In the genomic region with DNA sequence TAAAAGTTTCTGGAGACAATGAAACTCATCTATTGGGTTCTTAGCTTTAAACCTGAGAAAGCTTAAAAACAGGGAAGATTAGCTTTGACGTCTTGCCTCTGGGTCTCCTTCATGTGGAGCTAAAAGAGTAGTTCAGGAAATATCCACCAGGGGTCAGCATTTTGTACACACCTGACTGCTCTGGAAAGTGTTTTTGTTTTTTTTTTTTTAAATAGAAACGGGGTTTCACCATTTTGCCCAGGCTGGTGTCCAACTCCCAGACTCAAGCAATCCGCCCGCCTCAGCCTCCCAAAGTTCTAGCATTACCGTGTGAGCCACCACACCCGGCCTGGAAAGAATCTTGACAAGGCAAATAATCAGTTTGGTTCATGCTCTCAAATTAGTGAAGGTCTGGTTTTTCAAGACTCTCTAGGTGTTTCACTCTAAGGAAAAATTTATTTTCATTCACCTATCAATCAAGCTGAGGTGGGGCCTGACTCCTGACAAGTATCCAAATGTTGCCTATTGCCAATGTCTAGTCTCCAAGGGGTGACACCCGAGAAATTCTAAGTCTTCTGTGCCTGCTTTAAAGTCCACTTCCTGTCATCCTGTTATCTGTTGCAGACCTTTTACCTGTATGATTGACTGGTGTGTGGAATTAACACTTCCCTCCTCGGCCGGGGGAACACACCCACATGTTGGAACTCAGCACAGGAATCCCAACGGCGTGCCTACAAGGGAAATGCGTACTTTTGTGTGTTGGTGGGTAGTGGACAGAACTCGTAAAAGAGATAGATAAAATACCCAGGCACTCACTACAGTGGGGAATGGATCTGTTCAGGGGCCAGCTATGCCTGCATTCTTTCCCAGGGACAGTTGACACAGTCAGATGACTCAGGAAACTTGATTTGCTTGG, we compare ENCODE assay signal across 1 cellular context.
TF ChIP-seq lines count a peak whose summit lies in the region.

No MANE protein-coding gene starts in this region.

TF ChIP-seq in HepG2, 621 proteins besides CTCF, POLR2A, EP300 and RAD21 (continued from another document and continues in another):
- TF ChIP-seq, protein P1, sequence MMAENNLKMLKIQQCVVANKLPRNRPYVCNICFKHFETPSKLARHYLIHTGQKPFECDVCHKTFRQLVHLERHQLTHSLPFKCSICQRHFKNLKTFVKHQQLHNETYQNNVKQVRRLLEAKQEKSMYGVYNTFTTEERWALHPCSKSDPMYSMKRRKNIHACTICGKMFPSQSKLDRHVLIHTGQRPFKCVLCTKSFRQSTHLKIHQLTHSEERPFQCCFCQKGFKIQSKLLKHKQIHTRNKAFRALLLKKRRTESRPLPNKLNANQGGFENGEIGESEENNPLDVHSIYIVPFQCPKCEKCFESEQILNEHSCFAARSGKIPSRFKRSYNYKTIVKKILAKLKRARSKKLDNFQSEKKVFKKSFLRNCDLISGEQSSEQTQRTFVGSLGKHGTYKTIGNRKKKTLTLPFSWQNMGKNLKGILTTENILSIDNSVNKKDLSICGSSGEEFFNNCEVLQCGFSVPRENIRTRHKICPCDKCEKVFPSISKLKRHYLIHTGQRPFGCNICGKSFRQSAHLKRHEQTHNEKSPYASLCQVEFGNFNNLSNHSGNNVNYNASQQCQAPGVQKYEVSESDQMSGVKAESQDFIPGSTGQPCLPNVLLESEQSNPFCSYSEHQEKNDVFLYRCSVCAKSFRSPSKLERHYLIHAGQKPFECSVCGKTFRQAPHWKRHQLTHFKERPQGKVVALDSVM (CRISPR knock-in tag; IDR thresholded peaks at IDR 0.05) = no peak
- TF ChIP-seq MTF1 (CRISPR knock-in tag; IDR thresholded peaks at IDR 0.05) (no peak), BCL6 (CRISPR knock-in tag; IDR thresholded peaks at IDR 0.05) (0 out of 2 replicates have a peak, but pooled peaks have one; percentile 7), MYNN (CRISPR knock-in tag; IDR thresholded peaks at IDR 0.05; ENCODE audit: low read depth) (no peak), KDM1A (CRISPR knock-in tag; IDR thresholded peaks at IDR 0.05) (no peak), ETV5 (CRISPR knock-in tag; IDR thresholded peaks at IDR 0.05; ENCODE audit: borderline replicate concordance) (peak; percentile 37; the same call in 1 of the 2 replicates), ZNF468 (CRISPR knock-in tag; IDR thresholded peaks at IDR 0.05) (no peak), CAMTA2 (CRISPR knock-in tag; IDR thresholded peaks at IDR 0.05; ENCODE audit: borderline replicate concordance) (no peak), GATAD1 (CRISPR knock-in tag; IDR thresholded peaks at IDR 0.05) (no peak), PLRG1 (conservative IDR thresholded peaks at IDR 0.05) (no peak), KMT2B (CRISPR knock-in tag; IDR thresholded peaks at IDR 0.05) (no peak), ZNF607 (CRISPR knock-in tag; IDR thresholded peaks at IDR 0.05; ENCODE audit: borderline replicate concordance) (no peak), GZF1 (CRISPR knock-in tag; IDR thresholded peaks at IDR 0.05) (peak; percentile 50; the same call in 1 of the 2 replicates), U2AF2 (IDR thresholded peaks at IDR 0.05; ENCODE audit: low read depth, low read length) (no peak), SP2 (CRISPR knock-in tag; IDR thresholded peaks at IDR 0.05) (no peak), YEATS4 (CRISPR knock-in tag; IDR thresholded peaks at IDR 0.05; ENCODE audit: borderline replicate concordance) (peak; percentile 13; the same call in 1 of the 2 replicates), ZNF841 (CRISPR knock-in tag; IDR thresholded peaks at IDR 0.05; ENCODE audit: borderline replicate concordance) (no peak), CENPX (CRISPR knock-in tag; IDR thresholded peaks at IDR 0.05) (no peak), ZSCAN31 (CRISPR knock-in tag; IDR thresholded peaks at IDR 0.05; ENCODE audit: low read depth) (no peak), HNRNPL (IDR thresholded peaks at IDR 0.05; ENCODE audit: low read depth, low read length) (no peak), SALL1 (CRISPR knock-in tag; IDR thresholded peaks at IDR 0.05) (peak; percentile 27; the same call in 1 of the 2 replicates), GLI4 (CRISPR knock-in tag; IDR thresholded peaks at IDR 0.05; ENCODE audit: borderline replicate concordance) (no peak), ZNF543 (CRISPR knock-in tag; IDR thresholded peaks at IDR 0.05) (no peak), ZNF547 (CRISPR knock-in tag; IDR thresholded peaks at IDR 0.05) (no peak), NFIB (CRISPR knock-in tag; IDR thresholded peaks at IDR 0.05; ENCODE audit: borderline replicate concordance) (no peak), NFYB (CRISPR knock-in tag; IDR thresholded peaks at IDR 0.05) (no peak), ZNF234 (CRISPR knock-in tag; conservative IDR thresholded peaks at IDR 0.05) (no peak), FOXA1 (IDR thresholded peaks at IDR 0.05) (no peak), FOXA1 (CRISPR knock-in tag; IDR thresholded peaks at IDR 0.05) (0 out of 2 replicates have a peak, but pooled peaks have one; percentile 56)
- TF ChIP-seq, protein P2, sequence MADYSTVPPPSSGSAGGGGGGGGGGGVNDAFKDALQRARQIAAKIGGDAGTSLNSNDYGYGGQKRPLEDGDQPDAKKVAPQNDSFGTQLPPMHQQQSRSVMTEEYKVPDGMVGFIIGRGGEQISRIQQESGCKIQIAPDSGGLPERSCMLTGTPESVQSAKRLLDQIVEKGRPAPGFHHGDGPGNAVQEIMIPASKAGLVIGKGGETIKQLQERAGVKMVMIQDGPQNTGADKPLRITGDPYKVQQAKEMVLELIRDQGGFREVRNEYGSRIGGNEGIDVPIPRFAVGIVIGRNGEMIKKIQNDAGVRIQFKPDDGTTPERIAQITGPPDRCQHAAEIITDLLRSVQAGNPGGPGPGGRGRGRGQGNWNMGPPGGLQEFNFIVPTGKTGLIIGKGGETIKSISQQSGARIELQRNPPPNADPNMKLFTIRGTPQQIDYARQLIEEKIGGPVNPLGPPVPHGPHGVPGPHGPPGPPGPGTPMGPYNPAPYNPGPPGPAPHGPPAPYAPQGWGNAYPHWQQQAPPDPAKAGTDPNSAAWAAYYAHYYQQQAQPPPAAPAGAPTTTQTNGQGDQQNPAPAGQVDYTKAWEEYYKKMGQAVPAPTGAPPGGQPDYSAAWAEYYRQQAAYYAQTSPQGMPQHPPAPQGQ (CRISPR knock-in tag; IDR thresholded peaks at IDR 0.05; ENCODE audit: borderline replicate concordance) = no peak
- TF ChIP-seq, protein P3, sequence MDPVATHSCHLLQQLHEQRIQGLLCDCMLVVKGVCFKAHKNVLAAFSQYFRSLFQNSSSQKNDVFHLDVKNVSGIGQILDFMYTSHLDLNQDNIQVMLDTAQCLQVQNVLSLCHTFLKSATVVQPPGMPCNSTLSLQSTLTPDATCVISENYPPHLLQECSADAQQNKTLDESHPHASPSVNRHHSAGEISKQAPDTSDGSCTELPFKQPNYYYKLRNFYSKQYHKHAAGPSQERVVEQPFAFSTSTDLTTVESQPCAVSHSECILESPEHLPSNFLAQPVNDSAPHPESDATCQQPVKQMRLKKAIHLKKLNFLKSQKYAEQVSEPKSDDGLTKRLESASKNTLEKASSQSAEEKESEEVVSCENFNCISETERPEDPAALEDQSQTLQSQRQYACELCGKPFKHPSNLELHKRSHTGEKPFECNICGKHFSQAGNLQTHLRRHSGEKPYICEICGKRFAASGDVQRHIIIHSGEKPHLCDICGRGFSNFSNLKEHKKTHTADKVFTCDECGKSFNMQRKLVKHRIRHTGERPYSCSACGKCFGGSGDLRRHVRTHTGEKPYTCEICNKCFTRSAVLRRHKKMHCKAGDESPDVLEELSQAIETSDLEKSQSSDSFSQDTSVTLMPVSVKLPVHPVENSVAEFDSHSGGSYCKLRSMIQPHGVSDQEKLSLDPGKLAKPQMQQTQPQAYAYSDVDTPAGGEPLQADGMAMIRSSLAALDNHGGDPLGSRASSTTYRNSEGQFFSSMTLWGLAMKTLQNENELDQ (CRISPR knock-in tag; IDR thresholded peaks at IDR 0.05; ENCODE audit: borderline replicate concordance) = no peak
- TF ChIP-seq, protein P4, sequence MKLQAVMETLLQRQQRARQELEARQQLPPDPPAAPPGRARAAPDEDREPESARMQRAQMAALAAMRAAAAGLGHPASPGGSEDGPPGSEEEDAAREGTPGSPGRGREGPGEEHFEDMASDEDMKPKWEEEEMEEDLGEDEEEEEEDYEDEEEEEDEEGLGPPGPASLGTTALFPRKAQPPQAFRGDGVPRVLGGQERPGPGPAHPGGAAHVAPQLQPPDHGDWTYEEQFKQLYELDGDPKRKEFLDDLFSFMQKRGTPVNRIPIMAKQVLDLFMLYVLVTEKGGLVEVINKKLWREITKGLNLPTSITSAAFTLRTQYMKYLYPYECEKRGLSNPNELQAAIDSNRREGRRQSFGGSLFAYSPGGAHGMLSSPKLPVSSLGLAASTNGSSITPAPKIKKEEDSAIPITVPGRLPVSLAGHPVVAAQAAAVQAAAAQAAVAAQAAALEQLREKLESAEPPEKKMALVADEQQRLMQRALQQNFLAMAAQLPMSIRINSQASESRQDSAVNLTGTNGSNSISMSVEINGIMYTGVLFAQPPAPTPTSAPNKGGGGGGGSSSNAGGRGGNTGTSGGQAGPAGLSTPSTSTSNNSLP (IDR thresholded peaks at IDR 0.05; ENCODE audit: low read depth, low read length) = no peak
- TF ChIP-seq, protein P5, sequence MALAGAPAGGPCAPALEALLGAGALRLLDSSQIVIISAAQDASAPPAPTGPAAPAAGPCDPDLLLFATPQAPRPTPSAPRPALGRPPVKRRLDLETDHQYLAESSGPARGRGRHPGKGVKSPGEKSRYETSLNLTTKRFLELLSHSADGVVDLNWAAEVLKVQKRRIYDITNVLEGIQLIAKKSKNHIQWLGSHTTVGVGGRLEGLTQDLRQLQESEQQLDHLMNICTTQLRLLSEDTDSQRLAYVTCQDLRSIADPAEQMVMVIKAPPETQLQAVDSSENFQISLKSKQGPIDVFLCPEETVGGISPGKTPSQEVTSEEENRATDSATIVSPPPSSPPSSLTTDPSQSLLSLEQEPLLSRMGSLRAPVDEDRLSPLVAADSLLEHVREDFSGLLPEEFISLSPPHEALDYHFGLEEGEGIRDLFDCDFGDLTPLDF (CRISPR knock-in tag; IDR thresholded peaks at IDR 0.05) = no peak
- TF ChIP-seq, protein P6, sequence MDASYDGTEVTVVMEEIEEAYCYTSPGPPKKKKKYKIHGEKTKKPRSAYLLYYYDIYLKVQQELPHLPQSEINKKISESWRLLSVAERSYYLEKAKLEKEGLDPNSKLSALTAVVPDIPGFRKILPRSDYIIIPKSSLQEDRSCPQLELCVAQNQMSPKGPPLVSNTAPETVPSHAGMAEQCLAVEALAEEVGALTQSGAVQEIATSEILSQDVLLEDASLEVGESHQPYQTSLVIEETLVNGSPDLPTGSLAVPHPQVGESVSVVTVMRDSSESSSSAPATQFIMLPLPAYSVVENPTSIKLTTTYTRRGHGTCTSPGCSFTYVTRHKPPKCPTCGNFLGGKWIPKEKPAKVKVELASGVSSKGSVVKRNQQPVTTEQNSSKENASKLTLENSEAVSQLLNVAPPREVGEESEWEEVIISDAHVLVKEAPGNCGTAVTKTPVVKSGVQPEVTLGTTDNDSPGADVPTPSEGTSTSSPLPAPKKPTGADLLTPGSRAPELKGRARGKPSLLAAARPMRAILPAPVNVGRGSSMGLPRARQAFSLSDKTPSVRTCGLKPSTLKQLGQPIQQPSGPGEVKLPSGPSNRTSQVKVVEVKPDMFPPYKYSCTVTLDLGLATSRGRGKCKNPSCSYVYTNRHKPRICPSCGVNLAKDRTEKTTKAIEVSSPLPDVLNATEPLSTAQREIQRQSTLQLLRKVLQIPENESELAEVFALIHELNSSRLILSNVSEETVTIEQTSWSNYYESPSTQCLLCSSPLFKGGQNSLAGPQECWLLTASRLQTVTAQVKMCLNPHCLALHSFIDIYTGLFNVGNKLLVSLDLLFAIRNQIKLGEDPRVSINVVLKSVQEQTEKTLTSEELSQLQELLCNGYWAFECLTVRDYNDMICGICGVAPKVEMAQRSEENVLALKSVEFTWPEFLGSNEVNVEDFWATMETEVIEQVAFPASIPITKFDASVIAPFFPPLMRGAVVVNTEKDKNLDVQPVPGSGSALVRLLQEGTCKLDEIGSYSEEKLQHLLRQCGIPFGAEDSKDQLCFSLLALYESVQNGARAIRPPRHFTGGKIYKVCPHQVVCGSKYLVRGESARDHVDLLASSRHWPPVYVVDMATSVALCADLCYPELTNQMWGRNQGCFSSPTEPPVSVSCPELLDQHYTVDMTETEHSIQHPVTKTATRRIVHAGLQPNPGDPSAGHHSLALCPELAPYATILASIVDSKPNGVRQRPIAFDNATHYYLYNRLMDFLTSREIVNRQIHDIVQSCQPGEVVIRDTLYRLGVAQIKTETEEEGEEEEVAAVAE (CRISPR knock-in tag; IDR thresholded peaks at IDR 0.05; ENCODE audit: borderline replicate concordance) = no peak
- TF ChIP-seq, protein P7, sequence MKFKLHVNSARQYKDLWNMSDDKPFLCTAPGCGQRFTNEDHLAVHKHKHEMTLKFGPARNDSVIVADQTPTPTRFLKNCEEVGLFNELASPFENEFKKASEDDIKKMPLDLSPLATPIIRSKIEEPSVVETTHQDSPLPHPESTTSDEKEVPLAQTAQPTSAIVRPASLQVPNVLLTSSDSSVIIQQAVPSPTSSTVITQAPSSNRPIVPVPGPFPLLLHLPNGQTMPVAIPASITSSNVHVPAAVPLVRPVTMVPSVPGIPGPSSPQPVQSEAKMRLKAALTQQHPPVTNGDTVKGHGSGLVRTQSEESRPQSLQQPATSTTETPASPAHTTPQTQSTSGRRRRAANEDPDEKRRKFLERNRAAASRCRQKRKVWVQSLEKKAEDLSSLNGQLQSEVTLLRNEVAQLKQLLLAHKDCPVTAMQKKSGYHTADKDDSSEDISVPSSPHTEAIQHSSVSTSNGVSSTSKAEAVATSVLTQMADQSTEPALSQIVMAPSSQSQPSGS (CRISPR knock-in tag; IDR thresholded peaks at IDR 0.05) = peak; percentile 44; the same call in 1 of the 2 replicates
- TF ChIP-seq, protein P8, sequence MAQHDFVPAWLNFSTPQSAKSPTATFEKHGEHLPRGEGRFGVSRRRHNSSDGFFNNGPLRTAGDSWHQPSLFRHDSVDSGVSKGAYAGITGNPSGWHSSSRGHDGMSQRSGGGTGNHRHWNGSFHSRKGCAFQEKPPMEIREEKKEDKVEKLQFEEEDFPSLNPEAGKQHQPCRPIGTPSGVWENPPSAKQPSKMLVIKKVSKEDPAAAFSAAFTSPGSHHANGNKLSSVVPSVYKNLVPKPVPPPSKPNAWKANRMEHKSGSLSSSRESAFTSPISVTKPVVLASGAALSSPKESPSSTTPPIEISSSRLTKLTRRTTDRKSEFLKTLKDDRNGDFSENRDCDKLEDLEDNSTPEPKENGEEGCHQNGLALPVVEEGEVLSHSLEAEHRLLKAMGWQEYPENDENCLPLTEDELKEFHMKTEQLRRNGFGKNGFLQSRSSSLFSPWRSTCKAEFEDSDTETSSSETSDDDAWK (CRISPR knock-in tag; IDR thresholded peaks at IDR 0.05) = no peak
- TF ChIP-seq, protein P9, sequence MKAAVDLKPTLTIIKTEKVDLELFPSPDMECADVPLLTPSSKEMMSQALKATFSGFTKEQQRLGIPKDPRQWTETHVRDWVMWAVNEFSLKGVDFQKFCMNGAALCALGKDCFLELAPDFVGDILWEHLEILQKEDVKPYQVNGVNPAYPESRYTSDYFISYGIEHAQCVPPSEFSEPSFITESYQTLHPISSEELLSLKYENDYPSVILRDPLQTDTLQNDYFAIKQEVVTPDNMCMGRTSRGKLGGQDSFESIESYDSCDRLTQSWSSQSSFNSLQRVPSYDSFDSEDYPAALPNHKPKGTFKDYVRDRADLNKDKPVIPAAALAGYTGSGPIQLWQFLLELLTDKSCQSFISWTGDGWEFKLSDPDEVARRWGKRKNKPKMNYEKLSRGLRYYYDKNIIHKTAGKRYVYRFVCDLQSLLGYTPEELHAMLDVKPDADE (CRISPR knock-in tag; IDR thresholded peaks at IDR 0.05) = no peak
- TF ChIP-seq, protein P10, sequence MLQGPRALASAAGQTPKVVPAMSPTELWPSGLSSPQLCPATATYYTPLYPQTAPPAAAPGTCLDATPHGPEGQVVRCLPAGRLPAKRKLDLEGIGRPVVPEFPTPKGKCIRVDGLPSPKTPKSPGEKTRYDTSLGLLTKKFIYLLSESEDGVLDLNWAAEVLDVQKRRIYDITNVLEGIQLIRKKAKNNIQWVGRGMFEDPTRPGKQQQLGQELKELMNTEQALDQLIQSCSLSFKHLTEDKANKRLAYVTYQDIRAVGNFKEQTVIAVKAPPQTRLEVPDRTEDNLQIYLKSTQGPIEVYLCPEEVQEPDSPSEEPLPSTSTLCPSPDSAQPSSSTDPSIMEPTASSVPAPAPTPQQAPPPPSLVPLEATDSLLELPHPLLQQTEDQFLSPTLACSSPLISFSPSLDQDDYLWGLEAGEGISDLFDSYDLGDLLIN (CRISPR knock-in tag; IDR thresholded peaks at IDR 0.05; ENCODE audit: borderline replicate concordance) = no peak
